8 cellular contexts compared by ENCODE assay signal in genomic region chr20:57399587-57400261, GRCh38. TPM values are rescaled to one million over a fixed set of nuclear protein-coding genes. Genes with fewer than 3 reads are reported as not detected.
DNase-seq lines count a peak whose midpoint lies in the region; ATAC-seq and TF ChIP-seq lines count a peak whose summit lies in the region.

No MANE protein-coding gene starts in this region.

- H3K4me3 Mint-ChIP-seq in activated T-cell treated with anti-CD3 and anti-CD28 coated beads, Interleukin-2, amount 50 U/mL, for 72 hours: peak overlapping the region; percentile 81 to 95
- no peak overlapping the region for H3K4me3 Mint-ChIP-seq in endodermal cell

- no peaks in the 10 kb centered on the region for H3K27me3 ChIP-seq in mesenchymal stem cell (ENCODE audit: control insufficient read depth in 1 of 2, insufficient read depth in 1 of 2, low read length in 2 of 2)
- H3K27me3 ChIP-seq in vagina: no peaks in the 10 kb centered on the region
- H3K27me3 ChIP-seq in endodermal cell (ENCODE audit: control insufficient read depth, insufficient read depth, low read length, poor library complexity, severe bottlenecking): no peaks in the 10 kb centered on the region

- TF ChIP-seq CTCF in vagina (IDR thresholded peaks at IDR 0.05) (no peak), endodermal cell (conservative IDR thresholded peaks at IDR 0.05) (no peak)

- H3K4ac ChIP-seq in mesenchymal stem cell (ENCODE audit: low read depth in 1 of 2, low read length in 2 of 2): no peak overlapping the region

- peak overlapping the region; percentile 20 for H2AK5ac ChIP-seq in mesenchymal stem cell (ENCODE audit: low read length, severe bottlenecking)

- no peak overlapping the region for H2AFZ ChIP-seq in mesenchymal stem cell (ENCODE audit: low read depth, low read length)

- H3K4me2 ChIP-seq in mesenchymal stem cell (ENCODE audit: low read length, poor library complexity, severe bottlenecking): no peak overlapping the region

- in situ Hi-C loops in GM18951 (cut with MboI; ENCODE audit: low sequenced_read_pairs, unreplicated experiment): loop anchor here (25.0 kb wide), 1 partner anchor 813 kb away; no protein-coding TSS in a partner anchor

- peaks cover 8 to 24% of the 10 kb centered on the region in 2 donors for H3K36me3 Mint-ChIP-seq in activated T-cell treated with anti-CD3 and anti-CD28 coated beads, Interleukin-2, amount 50 U/mL, for 72 hours (ENCODE audit: insufficient read depth in 2 of 2)
- peaks cover 47% of the 10 kb centered on the region for H3K36me3 Mint-ChIP-seq in endodermal cell (ENCODE audit: low read depth)

- H2BK5ac ChIP-seq in mesenchymal stem cell (ENCODE audit: low read depth, low read length, poor library complexity, severe bottlenecking): no peak overlapping the region

- peak; percentile 74 to 76 for DNase-seq in activated T-cell treated with anti-CD3 and anti-CD28 coated beads, Interleukin-2, amount 50 U/mL, for 72 hours
- DNase-seq in mesenchymal stem cell (no peak), vagina (ENCODE audit: extremely low spot score in 2 of 2) (no peak), endodermal cell (no peak), cerebellum (ENCODE audit: low spot score) (no peak)

- H3K27me3 Mint-ChIP-seq in activated T-cell treated with anti-CD3 and anti-CD28 coated beads, Interleukin-2, amount 50 U/mL, for 72 hours (ENCODE audit: low read depth): no peaks in the 10 kb centered on the region
- no peaks in the 10 kb centered on the region for H3K27me3 Mint-ChIP-seq in endodermal cell (ENCODE audit: insufficient read depth)

- intact Hi-C loops in vagina (cut with DNase I): loop anchor here (10.0 kb wide), 1 partner anchor 195 kb away; no protein-coding TSS in a partner anchor

- no peak overlapping the region for H4K8ac ChIP-seq in mesenchymal stem cell (ENCODE audit: low read length)

- H3K27ac Mint-ChIP-seq in activated T-cell treated with anti-CD3 and anti-CD28 coated beads, Interleukin-2, amount 50 U/mL, for 72 hours: peak overlapping the region; percentile 90
- H3K27ac Mint-ChIP-seq in endodermal cell: no peak overlapping the region

- H3K36me3 ChIP-seq in mesenchymal stem cell (ENCODE audit: control insufficient read depth in 1 of 2, insufficient read depth in 2 of 2, low read depth in 1 of 2, low read length in 2 of 2) (peaks cover 30 to 95% of the 10 kb centered on the region in 2 experiments), vagina (no peaks in the 10 kb centered on the region), endodermal cell (ENCODE audit: control insufficient read depth, insufficient read depth, low read length) (peaks cover 26% of the 10 kb centered on the region)

- no peak overlapping the region for H2BK15ac ChIP-seq in mesenchymal stem cell (ENCODE audit: low read depth, poor library complexity, severe bottlenecking)

- H3K23ac ChIP-seq in mesenchymal stem cell (ENCODE audit: low read length in 2 of 2): no peak overlapping the region

- H3K4me1 ChIP-seq in mesenchymal stem cell (ENCODE audit: control insufficient read depth, insufficient read depth, low read depth, low read length) (peaks cover 61% of the 10 kb centered on the region), vagina (peaks cover 50% of the 10 kb centered on the region), endodermal cell (ENCODE audit: control insufficient read depth, insufficient read depth, low read length) (no peaks in the 10 kb centered on the region)

- no peak overlapping the region for H3K27ac ChIP-seq in mesenchymal stem cell (ENCODE audit: low read length, poor library complexity, severe bottlenecking)
- peak overlapping the region; percentile 9 for H3K27ac ChIP-seq in vagina
- no peak overlapping the region for H3K27ac ChIP-seq in endodermal cell (ENCODE audit: low read depth, low read length)

- H2BK120ac ChIP-seq in mesenchymal stem cell (ENCODE audit: low read depth, low read length): no peak overlapping the region

- WGBS in mesenchymal stem cell: 91% methylated on average over 23 of the region's 23 CpGs
- WGBS in endodermal cell (ENCODE audit: insufficient coverage in 1 of 2, insufficient read length in 1 of 2), 2 experiments: 90 to 95% methylated on average over 16 to 23 of the region's 23 CpGs

- H3K4me3 ChIP-seq in mesenchymal stem cell (ENCODE audit: insufficient read depth in 1 of 2, low read depth in 1 of 2, low read length in 2 of 2): no peak overlapping the region
- H3K4me3 ChIP-seq in vagina: no peak overlapping the region
- H3K4me3 ChIP-seq in endodermal cell (ENCODE audit: low read length): no peak overlapping the region

- H4K91ac ChIP-seq in mesenchymal stem cell (ENCODE audit: low read length): no peak overlapping the region

- TF ChIP-seq POLR2A in GM18951 (IDR thresholded peaks at IDR 0.05; ENCODE audit: extremely low read depth, insufficient read depth, insufficient read length) (peak; percentile 38), vagina (IDR thresholded peaks at IDR 0.05) (no peak)

- peaks cover 77% of the 10 kb centered on the region for H3K4me1 Mint-ChIP-seq in activated T-cell treated with anti-CD3 and anti-CD28 coated beads, Interleukin-2, amount 50 U/mL, for 72 hours (ENCODE audit: low read depth)
- peaks cover 6% of the 10 kb centered on the region for H3K4me1 Mint-ChIP-seq in endodermal cell

- peak overlapping the region; percentile 14 for H3K9ac ChIP-seq in mesenchymal stem cell (ENCODE audit: low read length)
- H3K9ac ChIP-seq in endodermal cell (ENCODE audit: extremely low read depth, low read length, poor library complexity, severe bottlenecking): no peak overlapping the region

- H3K14ac ChIP-seq in mesenchymal stem cell (ENCODE audit: low read length in 2 of 2): no peak overlapping the region

- no peak overlapping the region for H2BK12ac ChIP-seq in mesenchymal stem cell (ENCODE audit: low read length in 2 of 2)

- ATAC-seq in HG03045 (IDR thresholded peaks at IDR 0.05; ENCODE audit: unreplicated experiment) (peak; percentile 47), HG02981 (IDR thresholded peaks at IDR 0.05; ENCODE audit: unreplicated experiment) (no peak)
- peak; percentile 46 to 64 for ATAC-seq in activated T-cell treated with anti-CD3 and anti-CD28 coated beads, Interleukin-2, amount 50 U/mL, for 72 hours (replicated peaks in 1 of 2)

- peaks cover 59% of the 10 kb centered on the region for H3K79me1 ChIP-seq in mesenchymal stem cell (replicated peaks; ENCODE audit: low read length, poor library complexity, severe bottlenecking)

- H3K18ac ChIP-seq in mesenchymal stem cell (ENCODE audit: low read depth in 1 of 2, low read length in 2 of 2): no peak overlapping the region

- H3K9me3 ChIP-seq in mesenchymal stem cell (ENCODE audit: control insufficient read depth, low read length): no peaks in the 10 kb centered on the region
- H3K9me3 ChIP-seq in vagina: no peaks in the 10 kb centered on the region
- H3K9me3 ChIP-seq in endodermal cell (ENCODE audit: control insufficient read depth, low read length): no peaks in the 10 kb centered on the region

- no peaks in the 10 kb centered on the region for H3K9me3 Mint-ChIP-seq in activated T-cell treated with anti-CD3 and anti-CD28 coated beads, Interleukin-2, amount 50 U/mL, for 72 hours
- H3K9me3 Mint-ChIP-seq in endodermal cell: no peaks in the 10 kb centered on the region

RNA-seq across cellular contexts. Expression of gene RBM38, which starts 8.5 kb away (rescaled TPM):
- 10 to 100 TPM; 61.4 to 79.8 TPM for total RNA-seq in activated T-cell treated with anti-CD3 and anti-CD28 coated beads, Interleukin-2, amount 50 U/mL, for 72 hours
- polyA plus RNA-seq in mesenchymal stem cell (2013, experiment 1 of 2): 4.6 TPM
- 4.8 TPM for polyA plus RNA-seq in mesenchymal stem cell (2013, experiment 2 of 2)
- 24.8 TPM for total RNA-seq in vagina
- 10 to 100 TPM; 29.0 to 30.2 TPM for total RNA-seq in endodermal cell
- 58.7 TPM for polyA plus RNA-seq in endodermal cell (2013, experiment 1 of 2)
- polyA plus RNA-seq in endodermal cell (2013, experiment 2 of 2): 59.5 TPM
- total RNA-seq in cerebellum: 11.4 TPM

RNA-seq across cellular contexts. Expression of gene RAE1, which starts 48.7 kb away (rescaled TPM):
- total RNA-seq in activated T-cell treated with anti-CD3 and anti-CD28 coated beads, Interleukin-2, amount 50 U/mL, for 72 hours: 10 to 100 TPM; 47.6 to 54.2 TPM
- 14.2 TPM for polyA plus RNA-seq in mesenchymal stem cell (2013, experiment 1 of 2)
- polyA plus RNA-seq in mesenchymal stem cell (2013, experiment 2 of 2): 14.2 TPM
- total RNA-seq in vagina (21.1 TPM), endodermal cell (10 to 100 TPM; 41.2 to 43.8 TPM), cerebellum (26.9 TPM)
- polyA plus RNA-seq in endodermal cell (2013, experiment 1 of 2): 46.4 TPM
- polyA plus RNA-seq in endodermal cell (2013, experiment 2 of 2): 42.3 TPM

Comparison
In these comparisons a context has a peak if more than half of its experiments do, and no peak if none do; other contexts are left out.
1. DNase-seq: peak in activated T-cell treated with anti-CD3 and anti-CD28 coated beads, Interleukin-2, amount 50 U/mL, for 72 hours (2 of 2); none in mesenchymal stem cell (single experiment), vagina (0 of 2), endodermal cell (single experiment) and cerebellum (single experiment).